In genomic region chr1:221783936-221784335, GRCh38 we compare ENCODE assay signal across 16 cellular contexts. TPM values are rescaled to one million over a fixed set of nuclear protein-coding genes. Genes with fewer than 3 reads are reported as not detected.
DNase-seq lines count a peak whose midpoint lies in the region; ATAC-seq, FAIRE-seq and TF ChIP-seq lines count a peak whose summit lies in the region.
"Had no signal": no experiment of that assay in that cellular context is flagged by ENCODE, and none has a peak within 500 bp of the region (broad histone marks: within the 10 kb centered on the region; RNA-seq: fewer than 3 reads in every experiment).

No MANE protein-coding gene starts in this region.

- H3K4me1 Mint-ChIP-seq in CD4-positive, alpha-beta T cell (ENCODE audit: low read depth), result peaks cover 52% of the 10 kb centered on the region
- H3K4me1 Mint-ChIP-seq in T-helper 17 cell, result peaks cover 34% of the 10 kb centered on the region

- H3K36me3 Mint-ChIP-seq in CD4-positive, alpha-beta T cell (ENCODE audit: low read depth), result no peaks in the 10 kb centered on the region
- no peaks in the 10 kb centered on the region for H3K36me3 Mint-ChIP-seq in T-helper 17 cell (ENCODE audit: low read depth)

- no peak overlapping the region for H3K27ac Mint-ChIP-seq in CD4-positive, alpha-beta T cell
- H3K27ac Mint-ChIP-seq in T-helper 17 cell, result peak overlapping the region; percentile 89

- no peaks in the 10 kb centered on the region for H3K9me3 ChIP-seq in CD4-positive, alpha-beta T cell (ENCODE audit: control insufficient read depth, low read length)
- H3K9me3 ChIP-seq in T-helper 17 cell (ENCODE audit: control insufficient read depth, low read length, poor library complexity, severe bottlenecking) (no peaks in the 10 kb centered on the region), mucosa of descending colon (no peaks in the 10 kb centered on the region)
- H3K9me3 ChIP-seq: esophagus squamous epithelium, right atrium auricular region had no signal

- no peaks in the 10 kb centered on the region for H3K4me1 ChIP-seq in mucosa of descending colon (ENCODE audit: low read depth)
- H3K4me1 ChIP-seq: esophagus squamous epithelium, right atrium auricular region had no signal

- no peak overlapping the region for H3K4me3 ChIP-seq in mucosa of descending colon
- H3K4me3 ChIP-seq: esophagus squamous epithelium, hepatocyte, right atrium auricular region had no signal

- TF ChIP-seq CTCF in CD4-positive, alpha-beta T cell (IDR thresholded peaks at IDR 0.05), result no peak
- TF ChIP-seq CTCF in mucosa of descending colon (IDR thresholded peaks at IDR 0.05), result no peak

- FAIRE-seq in GM19239 (lab: Jason Lieb, UNC), result peak; percentile 82

- ATAC-seq in CD4-positive, alpha-beta T cell (ENCODE audit: poor library complexity), result peak; percentile 88
- ATAC-seq in T-helper 17 cell (peak; percentile 87), mucosa of descending colon (peak; percentile 52), HG03439 (IDR thresholded peaks at IDR 0.05; ENCODE audit: unreplicated experiment) (no peak)
- ATAC-seq: left cardiac atrium had no signal

- no peaks in the 10 kb centered on the region for H3K27me3 ChIP-seq in CD4-positive, alpha-beta T cell (ENCODE audit: control insufficient read depth, insufficient read depth, low read length)
- H3K27me3 ChIP-seq: esophagus squamous epithelium, right atrium auricular region had no signal

- no peak overlapping the region for H3K27ac ChIP-seq in CD4-positive, alpha-beta T cell (ENCODE audit: low read depth, low read length)
- H3K27ac ChIP-seq: esophagus squamous epithelium, hepatocyte, right atrium auricular region had no signal

- H3K27me3 Mint-ChIP-seq in CD4-positive, alpha-beta T cell, result no peaks in the 10 kb centered on the region
- no peaks in the 10 kb centered on the region for H3K27me3 Mint-ChIP-seq in T-helper 17 cell

- no peaks in the 10 kb centered on the region for H3K9me3 Mint-ChIP-seq in CD4-positive, alpha-beta T cell

- no peak for DNase-seq in CD4-positive, alpha-beta T cell
- no peak for DNase-seq in GM19239 (ENCODE audit: insufficient read length, low spot score)
- no peak for DNase-seq in T-helper 17 cell
- no peak for DNase-seq in mucosa of descending colon
- DNase-seq in NCI-H2029 (lab: John Stamatoyannopoulos, UW), result no peak
- DNase-seq in NAMALWA (ENCODE audit: low spot score), result no peak
- no peak for DNase-seq in NCI-H2107 (lab: John Stamatoyannopoulos, UW)
- DNase-seq: dermis blood vessel endothelial cell, esophagus squamous epithelium, left cardiac atrium, NCI-H1694, NCI-H69, T1000 had no signal

- POLR2A ChIA-PET in CD4-positive, alpha-beta T cell (lab: Charles Lee), result interaction anchor here (1.2 to 3.5 kb wide), 3 partner anchors 10 to 929 kb away, joined by 3 to 20 read pairs (median 4); partner anchors contain the start of gene DUSP10

- CTCF ChIA-PET in CD4-positive, alpha-beta T cell (lab: Charles Lee), result no interaction called here

- intact Hi-C loops in CD4-positive, alpha-beta T cell (cut with DNase I, micrococcal nuclease), result loop anchor here in 1 of 2 experiments (10.0 kb wide), 1 partner anchor 51 kb away; no protein-coding TSS in a partner anchor
- intact Hi-C loops in mucosa of descending colon (cut with DNase I, micrococcal nuclease), result no loop called here

- no peaks in the 10 kb centered on the region for H3K36me3 ChIP-seq in mucosa of descending colon (ENCODE audit: low read depth)
- H3K36me3 ChIP-seq: esophagus squamous epithelium, right atrium auricular region had no signal

- peak overlapping the region; percentile 44 for H3K4me3 Mint-ChIP-seq in CD4-positive, alpha-beta T cell
- peak overlapping the region; percentile 81 for H3K4me3 Mint-ChIP-seq in T-helper 17 cell

RNA-seq across cellular contexts. Expression of gene DUSP10, which starts 42.0 kb away (rescaled TPM):
- 10 to 100 TPM; 66.9 to 70.9 TPM for total RNA-seq in CD4-positive, alpha-beta T cell
- total RNA-seq in T-helper 17 cell (100 to 1,000 TPM in 1 of 2 donors, 10 to 100 TPM in 1; 95.6 to 107 TPM), mucosa of descending colon (10 to 100 TPM in 1 of 3 donors, 1 to 10 TPM in 2; 1.9 to 27.2 (median 4.3) TPM)
